Comparison of ENCODE assay signal across 19 cellular contexts in the genomic region with DNA sequence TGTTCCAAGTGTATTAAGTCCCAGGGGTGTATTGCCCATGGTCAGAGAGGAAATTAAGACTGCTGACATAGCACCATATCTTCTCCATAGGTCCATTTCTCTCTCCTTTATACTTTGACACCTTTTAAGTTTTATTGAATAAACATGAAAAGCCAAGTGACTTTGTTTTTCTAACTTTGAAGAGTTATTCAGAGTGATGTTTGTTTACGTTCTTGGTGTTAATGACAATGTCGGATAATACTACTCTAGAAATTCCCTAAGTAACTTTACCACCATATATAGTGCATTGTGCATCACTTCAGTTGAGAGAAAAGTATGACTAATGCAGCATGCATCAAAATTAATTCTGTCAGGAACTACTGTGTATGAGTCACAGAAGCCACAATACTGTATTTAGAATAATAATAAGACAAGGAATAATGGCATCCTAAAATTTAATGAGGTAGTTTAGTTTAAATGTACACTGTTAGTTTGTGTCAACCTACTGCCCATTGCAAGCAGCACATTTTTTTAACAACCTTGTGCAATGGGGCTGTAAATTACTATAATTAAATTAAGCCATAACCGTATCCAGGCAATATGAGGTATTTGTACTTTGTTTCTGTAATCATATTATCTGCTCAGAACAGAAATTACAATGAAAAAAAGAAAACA.
A peak's percentile ranks its signal among the peaks of the same experiment; 100 is the strongest.
DNase-seq lines count a peak whose midpoint lies in the region; ATAC-seq and TF ChIP-seq lines count a peak whose summit lies in the region.
"Had no signal": no experiment of that assay in that cellular context is flagged by ENCODE, and none has a peak within 500 bp of the region (broad histone marks: within the 10 kb centered on the region; RNA-seq: fewer than 3 reads in every experiment).

No MANE protein-coding gene starts in this region.

- H3K27ac ChIP-seq in fibroblast of lung (ENCODE audit: insufficient read depth, low read length): no peak overlapping the region
- H3K27ac ChIP-seq: esophagus squamous epithelium, VCaP had no signal

- intact Hi-C loops in left cardiac atrium (cut with DNase I): no loop called here
- intact Hi-C loops in activated CD4-positive, alpha-beta memory T cell treated with anti-CD3 and anti-CD28 coated beads for 36 hours (cut with micrococcal nuclease): no loop called here

- no peaks in the 10 kb centered on the region for H3K27me3 Mint-ChIP-seq in activated CD8-positive, alpha-beta T cell treated with anti-CD3 and anti-CD28 coated beads, Interleukin-2, amount 10 ng/mL, durations not matched to agents 7 days and 5 days (ENCODE audit: low read depth)
- no peaks in the 10 kb centered on the region for H3K27me3 Mint-ChIP-seq in activated CD4-positive, alpha-beta memory T cell treated with anti-CD3 and anti-CD28 coated beads for 36 hours
- H3K27me3 Mint-ChIP-seq: activated CD8-positive, alpha-beta memory T cell treated with anti-CD3 and anti-CD28 coated beads, Interleukin-2, amount 10 ng/mL, durations not matched to agents 7 days and 5 days; activated naive CD4-positive, alpha-beta T cell treated with anti-CD3 and anti-CD28 coated beads, Interleukin-2, amount 50 U/mL, for 24 hours; memory B cell; stimulated activated naive CD8-positive, alpha-beta T cell treated with anti-CD3 and anti-CD28 coated beads, Interleukin-15, amount 100 ng/mL, for 72 hours had no signal

- no peak overlapping the region for H3K9ac ChIP-seq in fibroblast of lung (ENCODE audit: insufficient read depth, low read length)
- no peak overlapping the region for H3K9ac ChIP-seq in skeletal muscle satellite cell (ENCODE audit: low read depth, low read length)

- H3K4me3 ChIP-seq in fibroblast of lung (replicated peaks in 1 of 4; ENCODE audit: control extremely low read depth in 1 of 4, insufficient read depth in 1 of 4, low read depth in 3 of 4, low read length in 4 of 4) (no peak overlapping the region), skeletal muscle satellite cell (ENCODE audit: low read length) (no peak overlapping the region)
- H3K4me3 ChIP-seq: esophagus squamous epithelium had no signal

- DNase-seq in HS-5 (ENCODE audit: low read depth): peak; percentile 61
- DNase-seq in RPMI7951 (ENCODE audit: low read depth): peak; percentile 42
- DNase-seq in fibroblast of lung (ENCODE audit: low read depth in 2 of 2): peak; percentile 57 to 91
- no peak for DNase-seq in left cardiac atrium
- no peak for DNase-seq in activated CD8-positive, alpha-beta T cell treated with anti-CD3 and anti-CD28 coated beads, Interleukin-2, amount 10 ng/mL, durations not matched to agents 7 days and 5 days
- DNase-seq in activated CD4-positive, alpha-beta memory T cell treated with anti-CD3 and anti-CD28 coated beads for 36 hours: no peak
- DNase-seq: activated CD8-positive, alpha-beta memory T cell treated with anti-CD3 and anti-CD28 coated beads, Interleukin-2, amount 10 ng/mL, durations not matched to agents 7 days and 5 days; cerebellar nuclear complex; esophagus squamous epithelium; GOT3; NCI-H187 treated with DMSO at 0.1 percent for 48 hours; NCI-H82; small intestine; stimulated activated naive CD8-positive, alpha-beta T cell treated with anti-CD3 and anti-CD28 coated beads, Interleukin-15, amount 100 ng/mL, for 72 hours had no signal

- H3K36me3 ChIP-seq in fibroblast of lung (ENCODE audit: control insufficient read depth, insufficient read depth, low read length) (no peaks in the 10 kb centered on the region), skeletal muscle satellite cell (ENCODE audit: insufficient read depth, low read length) (no peaks in the 10 kb centered on the region)
- H3K36me3 ChIP-seq: esophagus squamous epithelium had no signal

- POLR2A ChIA-PET in activated CD8-positive, alpha-beta T cell treated with anti-CD3 and anti-CD28 coated beads, Interleukin-2, amount 10 ng/mL, durations not matched to agents 7 days and 5 days (lab: Charles Lee): no interaction called here
- POLR2A ChIA-PET in activated CD4-positive, alpha-beta memory T cell treated with anti-CD3 and anti-CD28 coated beads for 36 hours (lab: Charles Lee): no interaction called here

- no peaks in the 10 kb centered on the region for H4K20me1 ChIP-seq in fibroblast of lung (ENCODE audit: control insufficient read depth, extremely low read depth, insufficient read depth, low read length)

- no peak for TF ChIP-seq CTCF in fibroblast of lung (conservative IDR thresholded peaks at IDR 0.05 in 1 of 2, IDR thresholded peaks at IDR 0.05 in 1 of 2; ENCODE audit: low read depth in 1 of 2, low read length in 2 of 2)

- H3K4me1 Mint-ChIP-seq in activated CD8-positive, alpha-beta T cell treated with anti-CD3 and anti-CD28 coated beads, Interleukin-2, amount 10 ng/mL, durations not matched to agents 7 days and 5 days (ENCODE audit: low read depth): no peaks in the 10 kb centered on the region
- no peaks in the 10 kb centered on the region for H3K4me1 Mint-ChIP-seq in activated CD4-positive, alpha-beta memory T cell treated with anti-CD3 and anti-CD28 coated beads for 36 hours (ENCODE audit: low read depth)
- H3K4me1 Mint-ChIP-seq: activated CD8-positive, alpha-beta memory T cell treated with anti-CD3 and anti-CD28 coated beads, Interleukin-2, amount 10 ng/mL, durations not matched to agents 7 days and 5 days; activated naive CD4-positive, alpha-beta T cell treated with anti-CD3 and anti-CD28 coated beads, Interleukin-2, amount 50 U/mL, for 24 hours; CD14-positive monocyte; memory B cell; stimulated activated naive CD8-positive, alpha-beta T cell treated with anti-CD3 and anti-CD28 coated beads, Interleukin-15, amount 100 ng/mL, for 72 hours had no signal

- H3K36me3 Mint-ChIP-seq in activated CD8-positive, alpha-beta T cell treated with anti-CD3 and anti-CD28 coated beads, Interleukin-2, amount 10 ng/mL, durations not matched to agents 7 days and 5 days (ENCODE audit: low read depth): no peaks in the 10 kb centered on the region
- no peaks in the 10 kb centered on the region for H3K36me3 Mint-ChIP-seq in activated CD4-positive, alpha-beta memory T cell treated with anti-CD3 and anti-CD28 coated beads for 36 hours
- H3K36me3 Mint-ChIP-seq: activated CD8-positive, alpha-beta memory T cell treated with anti-CD3 and anti-CD28 coated beads, Interleukin-2, amount 10 ng/mL, durations not matched to agents 7 days and 5 days; activated naive CD4-positive, alpha-beta T cell treated with anti-CD3 and anti-CD28 coated beads, Interleukin-2, amount 50 U/mL, for 24 hours; CD14-positive monocyte; memory B cell had no signal

- H3K9me3 ChIP-seq in fibroblast of lung (ENCODE audit: control insufficient read depth, insufficient read depth, low read depth, low read length) (no peaks in the 10 kb centered on the region), skeletal muscle satellite cell (replicated peaks; ENCODE audit: low read length) (no peaks in the 10 kb centered on the region)
- H3K9me3 ChIP-seq: esophagus squamous epithelium had no signal

- no peak for ATAC-seq in left cardiac atrium
- ATAC-seq in activated CD8-positive, alpha-beta T cell treated with anti-CD3 and anti-CD28 coated beads, Interleukin-2, amount 10 ng/mL, durations not matched to agents 7 days and 5 days: no peak
- ATAC-seq: activated CD8-positive, alpha-beta memory T cell treated with anti-CD3 and anti-CD28 coated beads, Interleukin-2, amount 10 ng/mL, durations not matched to agents 7 days and 5 days; stimulated activated naive CD8-positive, alpha-beta T cell treated with anti-CD3 and anti-CD28 coated beads, Interleukin-15, amount 100 ng/mL, for 72 hours had no signal

- H3K9me3 Mint-ChIP-seq in activated CD8-positive, alpha-beta T cell treated with anti-CD3 and anti-CD28 coated beads, Interleukin-2, amount 10 ng/mL, durations not matched to agents 7 days and 5 days (ENCODE audit: insufficient read depth): no peaks in the 10 kb centered on the region
- H3K9me3 Mint-ChIP-seq in activated CD4-positive, alpha-beta memory T cell treated with anti-CD3 and anti-CD28 coated beads for 36 hours: no peaks in the 10 kb centered on the region
- H3K9me3 Mint-ChIP-seq: activated naive CD4-positive, alpha-beta T cell treated with anti-CD3 and anti-CD28 coated beads, Interleukin-2, amount 50 U/mL, for 24 hours; memory B cell had no signal

- no peak overlapping the region for H2AFZ ChIP-seq in fibroblast of lung (ENCODE audit: low read length)

- H3K27ac Mint-ChIP-seq in activated CD8-positive, alpha-beta T cell treated with anti-CD3 and anti-CD28 coated beads, Interleukin-2, amount 10 ng/mL, durations not matched to agents 7 days and 5 days: no peak overlapping the region
- H3K27ac Mint-ChIP-seq in activated CD4-positive, alpha-beta memory T cell treated with anti-CD3 and anti-CD28 coated beads for 36 hours: no peak overlapping the region
- H3K27ac Mint-ChIP-seq: activated CD8-positive, alpha-beta memory T cell treated with anti-CD3 and anti-CD28 coated beads, Interleukin-2, amount 10 ng/mL, durations not matched to agents 7 days and 5 days; activated naive CD4-positive, alpha-beta T cell treated with anti-CD3 and anti-CD28 coated beads, Interleukin-2, amount 50 U/mL, for 24 hours; CD14-positive monocyte; memory B cell; stimulated activated naive CD8-positive, alpha-beta T cell treated with anti-CD3 and anti-CD28 coated beads, Interleukin-15, amount 100 ng/mL, for 72 hours had no signal

- H3K4me2 ChIP-seq in fibroblast of lung (ENCODE audit: extremely low read depth, insufficient read depth, low read length) (no peak overlapping the region), skeletal muscle satellite cell (ENCODE audit: low read length) (peak overlapping the region; percentile 30)

- no peaks in the 10 kb centered on the region for H3K4me1 ChIP-seq in fibroblast of lung (ENCODE audit: control insufficient read depth, extremely low read depth, insufficient read depth, low read length)
- H3K4me1 ChIP-seq in skeletal muscle satellite cell (ENCODE audit: control insufficient read depth, insufficient read depth, low read length): peaks cover 11% of the 10 kb centered on the region
- H3K4me1 ChIP-seq: esophagus squamous epithelium had no signal

- CTCF ChIA-PET in activated CD8-positive, alpha-beta T cell treated with anti-CD3 and anti-CD28 coated beads, Interleukin-2, amount 10 ng/mL, durations not matched to agents 7 days and 5 days (lab: Charles Lee): no interaction called here
- CTCF ChIA-PET in activated CD4-positive, alpha-beta memory T cell treated with anti-CD3 and anti-CD28 coated beads for 36 hours (lab: Charles Lee): no interaction called here

- H3K27me3 ChIP-seq in fibroblast of lung (ENCODE audit: control insufficient read depth, insufficient read depth, low read length) (no peaks in the 10 kb centered on the region), skeletal muscle satellite cell (ENCODE audit: control insufficient read depth, insufficient read depth, low read length) (no peaks in the 10 kb centered on the region)
- H3K27me3 ChIP-seq: esophagus squamous epithelium had no signal

- no peak overlapping the region for H3K4me3 Mint-ChIP-seq in activated CD8-positive, alpha-beta T cell treated with anti-CD3 and anti-CD28 coated beads, Interleukin-2, amount 10 ng/mL, durations not matched to agents 7 days and 5 days
- no peak overlapping the region for H3K4me3 Mint-ChIP-seq in activated CD4-positive, alpha-beta memory T cell treated with anti-CD3 and anti-CD28 coated beads for 36 hours
- H3K4me3 Mint-ChIP-seq: activated CD8-positive, alpha-beta memory T cell treated with anti-CD3 and anti-CD28 coated beads, Interleukin-2, amount 10 ng/mL, durations not matched to agents 7 days and 5 days; activated naive CD4-positive, alpha-beta T cell treated with anti-CD3 and anti-CD28 coated beads, Interleukin-2, amount 50 U/mL, for 24 hours; CD14-positive monocyte; memory B cell; stimulated activated naive CD8-positive, alpha-beta T cell treated with anti-CD3 and anti-CD28 coated beads, Interleukin-15, amount 100 ng/mL, for 72 hours had no signal

- no peaks in the 10 kb centered on the region for H3K79me2 ChIP-seq in fibroblast of lung (ENCODE audit: control insufficient read depth, insufficient read depth, low read length)

Comparison
In these comparisons a context has a peak if more than half of its experiments do, and no peak if none do; other contexts are left out.
1. DNase-seq: peak in HS-5 (single experiment), RPMI7951 (single experiment) and fibroblast of lung (2 of 2); none in left cardiac atrium (single experiment), activated CD8-positive, alpha-beta T cell treated with anti-CD3 and anti-CD28 coated beads, Interleukin-2, amount 10 ng/mL, durations not matched to agents 7 days and 5 days (single experiment) and activated CD4-positive, alpha-beta memory T cell treated with anti-CD3 and anti-CD28 coated beads for 36 hours (single experiment).